ENCODE assay signal across 8 cellular contexts in the genomic region with DNA sequence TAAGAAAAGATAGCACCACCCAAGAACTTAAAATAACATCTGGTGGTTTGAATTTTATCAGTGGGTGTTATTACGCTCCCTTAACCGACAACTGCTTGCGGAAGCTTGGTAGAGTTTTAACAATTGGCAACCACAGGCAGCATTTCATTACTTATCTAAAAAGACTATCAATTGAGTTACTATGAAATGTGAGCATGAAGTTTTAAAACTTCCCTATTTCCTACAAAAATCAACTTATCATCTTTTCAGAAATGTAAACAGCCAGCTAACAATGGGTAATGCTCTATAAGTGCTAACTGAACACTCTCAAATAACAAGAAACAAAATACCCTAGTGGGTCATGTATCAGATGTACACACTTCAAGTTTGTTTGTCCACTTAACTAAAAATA.
A peak's percentile ranks its signal among the peaks of the same experiment; 100 is the strongest.
DNase-seq lines count a peak whose midpoint lies in the region; ATAC-seq and TF ChIP-seq lines count a peak whose summit lies in the region.

No MANE protein-coding gene starts in this region.

- peaks cover 0 to 2% (median 0%) of the 10 kb centered on the region in 3 donors for H3K36me3 Mint-ChIP-seq in naive thymus-derived CD8-positive, alpha-beta T cell

- H3K4me1 ChIP-seq in smooth muscle cell (ENCODE audit: low read depth), result no peaks in the 10 kb centered on the region

- TF ChIP-seq CTCF in smooth muscle cell (IDR thresholded peaks at IDR 0.05; ENCODE audit: borderline replicate concordance, insufficient read depth, poor library complexity, severe bottlenecking), result no peak

- H3K4me3 Mint-ChIP-seq in naive thymus-derived CD8-positive, alpha-beta T cell, result peak overlapping the region in 9 of 10 donors; percentile 49 to 66 (median 56)

- H3F3A ChIP-seq in smooth muscle cell (ENCODE audit: low read depth), result no peaks in the 10 kb centered on the region

- no peaks in the 10 kb centered on the region for H3K9me3 Mint-ChIP-seq in naive thymus-derived CD8-positive, alpha-beta T cell

- H3K9ac ChIP-seq in smooth muscle cell (ENCODE audit: low read depth), result no peak overlapping the region

- peaks cover 10% of the 10 kb centered on the region for H4K20me1 ChIP-seq in smooth muscle cell (ENCODE audit: low read depth)

- in situ Hi-C loops in ACHN (cut with HindIII; ENCODE audit: low pct_ligation_motif_present, low pct_unique_long_range_greater_than_20kb, low sequenced_read_pairs), result no loop called here

- H3K9me3 ChIP-seq in smooth muscle cell (replicated peaks; ENCODE audit: low read depth), result no peaks in the 10 kb centered on the region

- 47% methylated on average over 3 of the region's 3 CpGs for WGBS in smooth muscle cell (ENCODE audit: low lambda C conversion rate)

- H3K27me3 Mint-ChIP-seq in naive thymus-derived CD8-positive, alpha-beta T cell, result no peaks in the 10 kb centered on the region

- H3K4me2 ChIP-seq in smooth muscle cell, result no peak overlapping the region

- H3K27me3 ChIP-seq in smooth muscle cell (ENCODE audit: low read depth), result peaks cover 4% of the 10 kb centered on the region

- peaks cover 33 to 58% (median 53%) of the 10 kb centered on the region in 4 donors for H3K4me1 Mint-ChIP-seq in naive thymus-derived CD8-positive, alpha-beta T cell

- POLR2A ChIA-PET in naive thymus-derived CD8-positive, alpha-beta T cell (lab: Charles Lee), result interaction anchor here (0.6 to 1.3 kb wide), 4 partner anchors 52 to 200 kb away, joined by 3 to 6 read pairs (median 3); a partner anchor contains a TSS

- ATAC-seq in activated CD4-positive, CD25-positive, alpha-beta regulatory T cell treated with anti-CD3 and anti-CD28 coated beads, Interleukin-2, amount 50 U/mL, for 24 hours, result peak; percentile 30 to 44
- peak; percentile 32 for ATAC-seq in GM21825 (IDR thresholded peaks at IDR 0.05; ENCODE audit: unreplicated experiment)
- ATAC-seq in naive thymus-derived CD8-positive, alpha-beta T cell, result peak; percentile 79 to 93

- no peak for DNase-seq in activated CD4-positive, CD25-positive, alpha-beta regulatory T cell treated with anti-CD3 and anti-CD28 coated beads, Interleukin-2, amount 50 U/mL, for 72 hours
- DNase-seq in NOMO-1 treated with dmso at 0.1 percent for 144 hours (lab: John Stamatoyannopoulos, UW; ENCODE audit: unreplicated experiment) (peak; percentile 20), ACHN (no peak), smooth muscle cell (lab: John Stamatoyannopoulos, UW; ENCODE audit: unreplicated experiment) (no peak), NCI-H187 treated with DMSO at 0.1 percent for 48 hours (lab: John Stamatoyannopoulos, UW) (no peak)
- peak in 4 of 10 donors; percentile 14 to 64 (median 52) for DNase-seq in naive thymus-derived CD8-positive, alpha-beta T cell

- no peak overlapping the region for H3K27ac ChIP-seq in smooth muscle cell (ENCODE audit: low read depth)

- H2AFZ ChIP-seq in smooth muscle cell (ENCODE audit: low read depth), result no peak overlapping the region

- H3K36me3 ChIP-seq in smooth muscle cell (ENCODE audit: low read depth), result no peaks in the 10 kb centered on the region

- no peak overlapping the region for H3K4me3 ChIP-seq in smooth muscle cell

- H3K27ac Mint-ChIP-seq in naive thymus-derived CD8-positive, alpha-beta T cell, result peak overlapping the region in 7 of 10 donors; percentile 14 to 79 (median 49)

- no peaks in the 10 kb centered on the region for H3K79me2 ChIP-seq in smooth muscle cell (ENCODE audit: low read depth)

Comparison
In these comparisons a context has a peak if more than half of its experiments do, and no peak if none do; other contexts are left out.
1. ATAC-seq: peak in every context shown above with its lines; median percentile 86 in naive thymus-derived CD8-positive, alpha-beta T cell; 37 in activated CD4-positive, CD25-positive, alpha-beta regulatory T cell treated with anti-CD3 and anti-CD28 coated beads, Interleukin-2, amount 50 U/mL, for 24 hours; 32 in GM21825.